1 cellular context compared by ENCODE assay signal in the genomic region with DNA sequence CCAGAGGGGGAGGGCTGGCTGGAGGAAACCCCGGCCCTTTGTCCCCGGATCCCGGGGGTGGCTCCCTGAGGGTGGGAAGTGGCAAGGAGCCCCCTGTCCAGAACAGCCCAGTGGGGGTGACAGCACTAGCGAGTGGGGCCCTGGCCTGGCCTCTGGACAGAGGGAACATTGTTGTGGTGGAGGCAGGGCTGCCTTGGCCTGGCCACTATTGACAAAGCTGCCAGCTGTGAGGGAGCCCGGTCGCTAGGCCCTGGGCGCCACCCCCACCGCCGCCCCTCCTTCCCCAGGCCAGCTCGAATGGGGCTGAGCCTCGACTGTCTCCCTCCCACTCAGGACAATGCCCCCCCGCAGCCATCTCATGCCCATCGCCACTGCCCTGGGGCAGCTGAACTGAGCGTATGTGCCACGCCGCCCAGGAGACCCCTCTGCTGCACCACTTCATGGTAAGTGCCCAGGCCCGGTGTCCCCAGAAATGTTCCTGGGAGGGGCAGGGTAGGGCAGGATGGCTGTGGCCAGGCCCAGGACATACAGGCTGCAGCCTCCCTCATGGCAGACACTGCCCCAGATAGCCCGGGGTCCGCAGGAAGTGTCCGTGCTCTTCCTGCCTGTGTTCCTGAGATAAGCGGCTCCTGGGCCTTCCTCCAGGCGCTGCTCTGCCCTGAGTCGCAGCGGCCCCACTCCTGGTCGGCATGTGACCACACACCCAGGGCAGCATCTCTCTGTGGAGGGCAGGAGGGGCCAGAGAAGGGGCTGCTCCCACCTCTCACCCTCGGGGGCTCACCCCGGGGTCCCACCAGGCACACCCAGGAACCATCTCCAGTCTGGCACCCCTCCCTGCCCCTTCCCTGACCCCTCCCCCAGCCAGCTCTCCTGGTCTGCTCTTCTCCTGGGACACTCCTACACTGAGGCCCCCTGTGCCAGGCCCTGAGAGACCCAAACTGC.
TF ChIP-seq lines count a peak whose summit lies in the region.

No MANE protein-coding gene starts in this region.

TF ChIP-seq in HCT116, 20 proteins besides CTCF, POLR2A, EP300 and RAD21 (continued from another document):
- TF ChIP-seq EGR1 (IDR thresholded peaks at IDR 0.05; ENCODE audit: low read depth) (no peak), ELF1 (IDR thresholded peaks at IDR 0.05; ENCODE audit: borderline replicate concordance, low read depth) (no peak), POLR2AphosphoS5 (IDR thresholded peaks at IDR 0.05; ENCODE audit: low read depth, low read length) (no peak), EZH2 (IDR thresholded peaks at IDR 0.05) (no peak), SP1 (IDR thresholded peaks at IDR 0.05; ENCODE audit: low read depth) (no peak)
- TF ChIP-seq, protein P1, sequence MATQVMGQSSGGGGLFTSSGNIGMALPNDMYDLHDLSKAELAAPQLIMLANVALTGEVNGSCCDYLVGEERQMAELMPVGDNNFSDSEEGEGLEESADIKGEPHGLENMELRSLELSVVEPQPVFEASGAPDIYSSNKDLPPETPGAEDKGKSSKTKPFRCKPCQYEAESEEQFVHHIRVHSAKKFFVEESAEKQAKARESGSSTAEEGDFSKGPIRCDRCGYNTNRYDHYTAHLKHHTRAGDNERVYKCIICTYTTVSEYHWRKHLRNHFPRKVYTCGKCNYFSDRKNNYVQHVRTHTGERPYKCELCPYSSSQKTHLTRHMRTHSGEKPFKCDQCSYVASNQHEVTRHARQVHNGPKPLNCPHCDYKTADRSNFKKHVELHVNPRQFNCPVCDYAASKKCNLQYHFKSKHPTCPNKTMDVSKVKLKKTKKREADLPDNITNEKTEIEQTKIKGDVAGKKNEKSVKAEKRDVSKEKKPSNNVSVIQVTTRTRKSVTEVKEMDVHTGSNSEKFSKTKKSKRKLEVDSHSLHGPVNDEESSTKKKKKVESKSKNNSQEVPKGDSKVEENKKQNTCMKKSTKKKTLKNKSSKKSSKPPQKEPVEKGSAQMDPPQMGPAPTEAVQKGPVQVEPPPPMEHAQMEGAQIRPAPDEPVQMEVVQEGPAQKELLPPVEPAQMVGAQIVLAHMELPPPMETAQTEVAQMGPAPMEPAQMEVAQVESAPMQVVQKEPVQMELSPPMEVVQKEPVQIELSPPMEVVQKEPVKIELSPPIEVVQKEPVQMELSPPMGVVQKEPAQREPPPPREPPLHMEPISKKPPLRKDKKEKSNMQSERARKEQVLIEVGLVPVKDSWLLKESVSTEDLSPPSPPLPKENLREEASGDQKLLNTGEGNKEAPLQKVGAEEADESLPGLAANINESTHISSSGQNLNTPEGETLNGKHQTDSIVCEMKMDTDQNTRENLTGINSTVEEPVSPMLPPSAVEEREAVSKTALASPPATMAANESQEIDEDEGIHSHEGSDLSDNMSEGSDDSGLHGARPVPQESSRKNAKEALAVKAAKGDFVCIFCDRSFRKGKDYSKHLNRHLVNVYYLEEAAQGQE (IDR thresholded peaks at IDR 0.05; ENCODE audit: low read depth) = no peak
